Comparison of ENCODE assay signal across 8 cellular contexts in the genomic region with DNA sequence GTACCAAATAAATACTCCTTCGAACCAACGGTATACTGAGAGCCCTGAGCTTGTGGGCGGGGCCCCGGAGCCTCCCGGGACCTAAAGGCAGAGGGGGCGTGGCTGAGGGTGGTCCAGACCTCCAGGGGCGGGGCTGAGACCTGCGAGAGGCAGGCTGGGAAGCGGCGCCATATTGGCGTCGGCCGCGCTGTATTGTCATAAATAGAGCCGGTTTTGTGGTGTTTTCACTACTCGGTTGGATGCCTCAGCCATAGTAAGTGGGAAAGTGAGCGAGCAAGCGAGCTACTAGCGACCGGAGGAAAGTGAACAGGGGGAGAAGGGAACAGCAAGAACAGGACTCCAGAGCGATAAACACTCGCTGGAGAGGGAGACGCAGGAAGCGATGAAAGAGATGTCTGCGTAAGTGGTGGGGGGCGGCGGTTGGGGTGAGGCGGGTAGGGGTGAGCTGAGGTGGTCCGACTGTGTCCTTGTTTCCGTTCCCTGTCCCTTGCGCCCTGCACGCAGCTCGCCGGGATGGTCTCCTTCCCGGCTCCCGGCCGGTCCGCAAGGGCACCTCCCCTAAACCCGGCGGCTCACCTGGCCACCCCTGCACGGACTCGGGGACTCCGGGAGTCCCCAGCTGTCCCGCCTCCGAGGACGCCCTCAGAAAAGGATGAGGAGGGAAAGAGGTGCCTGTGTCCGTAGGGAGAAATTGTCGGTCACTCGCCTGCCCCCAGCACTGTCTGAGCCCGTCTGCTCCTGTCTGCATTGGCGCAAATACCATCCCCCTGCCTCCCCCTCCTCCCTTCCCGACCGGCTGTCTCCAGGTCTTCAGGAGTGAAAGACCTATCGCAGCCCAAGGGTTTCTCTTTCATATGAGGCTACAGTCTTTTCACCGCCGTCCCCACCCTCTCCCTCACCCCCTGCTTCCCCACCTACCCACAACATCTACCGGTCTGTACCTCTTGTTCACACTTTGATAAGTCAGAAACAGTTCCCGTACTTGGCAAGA. TPM values are rescaled to one million over a fixed set of nuclear protein-coding genes. Genes with fewer than 3 reads are reported as not detected.
A peak's percentile ranks its signal among the peaks of the same experiment; 100 is the strongest.
DNase-seq lines count a peak whose midpoint lies in the region; ATAC-seq, FAIRE-seq and TF ChIP-seq lines count a peak whose summit lies in the region.

PAPOLG (plus strand) TSS at position 172 of the 991 bp plus-strand sequence; CDS start at position 383, 211 bp downstream.

- H3K4me3 ChIP-seq in Loucy (ENCODE audit: low read length, poor library complexity, severe bottlenecking) (peak within 1 kb of the TSS; percentile 92), fibroblast of the aortic adventitia (ENCODE audit: low read depth, low read length) (peak within 1 kb of the TSS; percentile 99)

- H3K9ac ChIP-seq in Loucy (ENCODE audit: low read depth, low read length, poor library complexity, severe bottlenecking) = peak within 1 kb of the TSS; percentile 78

- peaks cover 52% of the 10 kb centered on the region for H3K79me2 ChIP-seq in Loucy (ENCODE audit: insufficient read depth, low read length)

- H3K4me3 Mint-ChIP-seq in nephron progenitor cell = peak within 1 kb of the TSS; percentile 99
- H3K4me3 Mint-ChIP-seq in stimulated activated naive CD8-positive, alpha-beta T cell treated with anti-CD3 and anti-CD28 coated beads, Interleukin-15, amount 100 ng/mL, for 72 hours = peak within 1 kb of the TSS; percentile 97 to 100

- no peaks in the 10 kb centered on the region for H3K27me3 ChIP-seq in Loucy (ENCODE audit: insufficient read depth, low read length, poor library complexity, severe bottlenecking)

- peaks cover 17% of the 10 kb centered on the region for H3K36me3 ChIP-seq in Loucy (ENCODE audit: insufficient read depth, low read length)

- peak within 1 kb of the TSS; percentile 98 for H2AFZ ChIP-seq in Loucy (ENCODE audit: low read length)

- peaks cover 39% of the 10 kb centered on the region for H4K20me1 ChIP-seq in Loucy (ENCODE audit: insufficient read depth, low read length, poor library complexity, severe bottlenecking)

- no peaks in the 10 kb centered on the region for H3K9me3 ChIP-seq in Loucy (ENCODE audit: insufficient read depth, low read depth, low read length)

- TF ChIP-seq CTCF in Loucy (conservative IDR thresholded peaks at IDR 0.05; ENCODE audit: low read length) = no peak
- TF ChIP-seq CTCF in fibroblast of the aortic adventitia (IDR thresholded peaks at IDR 0.05; ENCODE audit: insufficient read depth, low read length) = no peak
- no peak for TF ChIP-seq CTCF in nephron progenitor cell (IDR thresholded peaks at IDR 0.05)

- H3K27me3 Mint-ChIP-seq in nephron progenitor cell (ENCODE audit: low read depth, poor library complexity) = peaks cover 3% of the 10 kb centered on the region
- no peaks in the 10 kb centered on the region for H3K27me3 Mint-ChIP-seq in stimulated activated naive CD8-positive, alpha-beta T cell treated with anti-CD3 and anti-CD28 coated beads, Interleukin-15, amount 100 ng/mL, for 72 hours

- TF ChIP-seq POLR2A in H54 (IDR thresholded peaks at IDR 0.05; ENCODE audit: low read depth, low read length) = peak; percentile 80
- TF ChIP-seq POLR2A in Raji (IDR thresholded peaks at IDR 0.05; ENCODE audit: insufficient read depth, low read depth, low read length) = peak; percentile 86

- peaks cover 23% of the 10 kb centered on the region for H3K36me3 Mint-ChIP-seq in nephron progenitor cell (ENCODE audit: low read depth)

- peaks cover 22% of the 10 kb centered on the region for H3K4me1 Mint-ChIP-seq in nephron progenitor cell
- H3K4me1 Mint-ChIP-seq in stimulated activated naive CD8-positive, alpha-beta T cell treated with anti-CD3 and anti-CD28 coated beads, Interleukin-15, amount 100 ng/mL, for 72 hours = peaks cover 28% of the 10 kb centered on the region

- no peaks in the 10 kb centered on the region for H3K9me2 ChIP-seq in Loucy (replicated peaks; ENCODE audit: low read depth, low read length)

- H3K4me1 ChIP-seq in Loucy (ENCODE audit: insufficient read depth, low read length, poor library complexity, severe bottlenecking) = peaks cover 41% of the 10 kb centered on the region

- DNase-seq in EL (peak; percentile 94), H54 (ENCODE audit: insufficient read length, low spot score) (peak; percentile 86), fibroblast of the aortic adventitia (ENCODE audit: low read depth) (peak; percentile 85), nephron progenitor cell (peak; percentile 98)
- DNase-seq in activated T-helper 9 cell treated with anti-CD3 and anti-CD28 coated beads, Interleukin-2, amount 50 U/mL, for 16 hours (ENCODE audit: low read depth) = peak; percentile 94
- peak; percentile 95 to 96 for DNase-seq in stimulated activated naive CD8-positive, alpha-beta T cell treated with anti-CD3 and anti-CD28 coated beads, Interleukin-15, amount 100 ng/mL, for 72 hours

- peak within 1 kb of the TSS; percentile 99 for H3K27ac Mint-ChIP-seq in nephron progenitor cell
- H3K27ac Mint-ChIP-seq in stimulated activated naive CD8-positive, alpha-beta T cell treated with anti-CD3 and anti-CD28 coated beads, Interleukin-15, amount 100 ng/mL, for 72 hours = peak within 1 kb of the TSS; percentile 98 to 100

- H3K4me2 ChIP-seq in Loucy (ENCODE audit: low read depth, low read length, poor library complexity, severe bottlenecking) = peak within 1 kb of the TSS; percentile 91

- FAIRE-seq in H54 (lab: Jason Lieb, UNC) = peak; percentile 74

- H3K9me3 Mint-ChIP-seq in nephron progenitor cell = no peaks in the 10 kb centered on the region
- no peaks in the 10 kb centered on the region for H3K9me3 Mint-ChIP-seq in stimulated activated naive CD8-positive, alpha-beta T cell treated with anti-CD3 and anti-CD28 coated beads, Interleukin-15, amount 100 ng/mL, for 72 hours

- ATAC-seq in stimulated activated naive CD8-positive, alpha-beta T cell treated with anti-CD3 and anti-CD28 coated beads, Interleukin-15, amount 100 ng/mL, for 72 hours = peak; percentile 97

- no peaks in the 10 kb centered on the region for H3F3A ChIP-seq in Loucy (ENCODE audit: low read depth)

RNA-seq across cellular contexts. Expression of gene PAPOLG, which starts in this region (rescaled TPM):
- total RNA-seq in fibroblast of the aortic adventitia (ENCODE audit: low replicate concordance) = 13.2 and 18.9 TPM in 2 replicates

Comparison
In these comparisons a context has a peak if more than half of its experiments do, and no peak if none do; other contexts are left out.
1. Peak in every context shown above with its lines: DNase-seq, ATAC-seq and H3K4me3 ChIP-seq.